In genomic region chr9:81848472-81848871, GRCh38 we compare ENCODE assay signal across 11 cellular contexts.
DNase-seq lines count a peak whose midpoint lies in the region; ATAC-seq, FAIRE-seq and TF ChIP-seq lines count a peak whose summit lies in the region.
"Had no signal": no experiment of that assay in that cellular context is flagged by ENCODE, and none has a peak within 500 bp of the region (broad histone marks: within the 10 kb centered on the region; RNA-seq: fewer than 3 reads in every experiment).

No MANE protein-coding gene starts in this region.

- ATAC-seq in HG03520 (IDR thresholded peaks at IDR 0.05; ENCODE audit: unreplicated experiment) = no peak

- H3K4me3 ChIP-seq in WERI-Rb-1 (ENCODE audit: low read depth, low read length) = no peak overlapping the region
- no peak overlapping the region for H3K4me3 ChIP-seq in tibial nerve
- H3K4me3 ChIP-seq: BLaER1 treated with 17β-estradiol and CSF1 and Interleukin-3, amounts not matched to agents 10 nM and 100 nM had no signal

- H3K9me3 ChIP-seq in WERI-Rb-1 (ENCODE audit: severe bottlenecking) (no peaks in the 10 kb centered on the region), tibial nerve (no peaks in the 10 kb centered on the region)
- H3K9me3 ChIP-seq: BLaER1 treated with 17β-estradiol and CSF1 and Interleukin-3, amounts not matched to agents 10 nM and 100 nM had no signal

- H3K27ac ChIP-seq in WERI-Rb-1 (no peak overlapping the region), tibial nerve (peak overlapping the region in 2 of 4 donors; percentile 27 to 29)
- H3K27ac ChIP-seq: BLaER1 treated with 17β-estradiol and CSF1 and Interleukin-3, amounts not matched to agents 10 nM and 100 nM had no signal

- TF ChIP-seq CTCF in WERI-Rb-1 (IDR thresholded peaks at IDR 0.05; ENCODE audit: low read depth, low read length) (0 out of 2 replicates have a peak, but pooled peaks have one; percentile 24), tibial nerve (IDR thresholded peaks at IDR 0.05) (peak; percentile 22 to 62 (median 46))

- H3K36me3 ChIP-seq in WERI-Rb-1 (no peaks in the 10 kb centered on the region), tibial nerve (no peaks in the 10 kb centered on the region)
- H3K36me3 ChIP-seq: BLaER1 treated with 17β-estradiol and CSF1 and Interleukin-3, amounts not matched to agents 10 nM and 100 nM had no signal

- 26 to 36% methylated on average over 2 of the region's 2 CpGs for WGBS in tibial nerve, 2 donors

- TF ChIP-seq EP300 in tibial nerve (IDR thresholded peaks at IDR 0.05) = no peak

- FAIRE-seq in islet of Langerhans (lab: Jason Lieb, UNC) = peak; percentile 76

- TF ChIP-seq POLR2A in tibial nerve (IDR thresholded peaks at IDR 0.05) = no peak

- peaks cover 0 to 7% (median 3%) of the 10 kb centered on the region in 4 donors for H3K4me1 ChIP-seq in tibial nerve

- DNase-seq in NCI-H82 (lab: John Stamatoyannopoulos, UW) (peak; percentile 11), NCI-H82 treated with DMSO at 0.1 percent for 48 hours (lab: John Stamatoyannopoulos, UW; ENCODE audit: unreplicated experiment) (no peak), WERI-Rb-1 (no peak), tibial nerve (ENCODE audit: low spot score in 2 of 2) (no peak), HPDE6-E6E7 (ENCODE audit: extremely low spot score) (no peak)
- DNase-seq in activated CD4-positive, alpha-beta T cell treated with anti-CD3 and anti-CD28 coated beads, Interleukin-2, amount 50 U/mL, for 48 hours = no peak
- DNase-seq: activated T-cell treated with anti-CD3 and anti-CD28 coated beads, Interleukin-2, amount 50 U/mL, for 48 hours; NCI-H226 had no signal

- H3K27me3 ChIP-seq in WERI-Rb-1 (ENCODE audit: insufficient read depth, low read depth, severe bottlenecking) (no peaks in the 10 kb centered on the region), tibial nerve (no peaks in the 10 kb centered on the region)
- H3K27me3 ChIP-seq: BLaER1 treated with 17β-estradiol and CSF1 and Interleukin-3, amounts not matched to agents 10 nM and 100 nM had no signal
